In the genomic region with DNA sequence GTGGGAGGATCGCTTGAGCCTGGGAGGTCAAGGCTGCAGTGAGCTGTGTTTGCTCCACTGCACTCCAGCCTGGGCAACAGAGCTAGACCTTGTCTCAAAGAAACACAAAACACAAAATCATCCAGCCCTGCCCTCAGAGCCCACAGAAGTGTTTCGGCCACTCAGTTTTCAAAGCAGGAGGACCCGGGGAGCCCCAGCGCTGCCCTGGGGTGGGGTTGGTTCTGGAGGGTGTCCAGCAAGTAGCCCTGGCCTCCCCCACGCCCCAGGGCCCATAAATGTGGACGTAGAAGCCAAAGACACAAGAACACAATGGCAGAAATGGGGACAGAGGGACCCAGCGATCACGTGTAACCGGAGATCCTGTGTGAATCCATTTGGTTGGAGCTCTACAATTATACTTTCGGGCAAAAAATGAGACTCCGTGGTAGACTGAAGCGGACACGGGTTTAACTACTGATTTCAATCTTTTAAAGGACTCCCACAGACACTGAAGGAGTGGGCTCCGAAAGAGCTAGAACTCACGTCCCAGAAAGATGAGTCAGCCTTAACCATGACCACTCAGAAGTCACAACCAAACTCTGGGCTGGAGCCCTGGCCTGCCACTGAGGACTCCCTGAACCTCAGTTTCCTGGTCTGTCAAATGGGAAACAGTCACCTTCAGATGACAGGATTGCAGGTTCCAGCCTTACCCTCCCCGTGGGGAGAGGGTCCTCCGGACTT, we compare ENCODE assay signal across 10 cellular contexts. TPM values are rescaled to one million over a fixed set of nuclear protein-coding genes. Genes with fewer than 3 reads are reported as not detected.
DNase-seq lines count a peak whose midpoint lies in the region; ATAC-seq, FAIRE-seq and TF ChIP-seq lines count a peak whose summit lies in the region.
"Had no signal": no experiment of that assay in that cellular context is flagged by ENCODE, and none has a peak within 500 bp of the region (broad histone marks: within the 10 kb centered on the region; RNA-seq: fewer than 3 reads in every experiment).

No MANE protein-coding gene starts in this region.

- H3K4me3 ChIP-seq in DOHH2 (ENCODE audit: low read length) (peak overlapping the region; percentile 39; the same call in 1 of the 2 replicates), mucosa of descending colon (no peak overlapping the region), stomach (no peak overlapping the region)
- H3K4me3 ChIP-seq: esophagus muscularis mucosa had no signal

- TF ChIP-seq CTCF in DOHH2 (IDR thresholded peaks at IDR 0.05; ENCODE audit: low read depth, low read length, poor library complexity, severe bottlenecking) (no peak), mucosa of descending colon (IDR thresholded peaks at IDR 0.05) (no peak), stomach (IDR thresholded peaks at IDR 0.05) (no peak)

- peak overlapping the region; percentile 63 for H3K4me2 ChIP-seq in DOHH2 (ENCODE audit: low read length)

- H3K27me3 ChIP-seq in DOHH2 (ENCODE audit: control insufficient read depth, low read length) (no peaks in the 10 kb centered on the region), stomach (peaks cover 0 to 66% (median 7%) of the 10 kb centered on the region in 3 donors)

- no peaks in the 10 kb centered on the region for H3K9me3 Mint-ChIP-seq in activated T-helper 2 cell treated with anti-CD3 and anti-CD28 coated beads, Interferon-gamma antibody, Interleukin-2, Interleukin-4, amounts not matched to agents 10 μg/mL and 5 μg/mL and 100 μg/mL, durations not matched to agents 14 hours and 24 hours and 36 hours

- no peaks in the 10 kb centered on the region for H3K9me3 ChIP-seq in DOHH2 (ENCODE audit: control insufficient read depth, insufficient read depth, low read length)
- no peaks in the 10 kb centered on the region for H3K9me3 ChIP-seq in mucosa of descending colon
- H3K9me3 ChIP-seq in stomach = no peaks in the 10 kb centered on the region
- H3K9me3 ChIP-seq: esophagus muscularis mucosa had no signal

- WGBS in stomach, 5 donors = 52 to 63% (median 58%) methylated on average over 17 of the region's 17 CpGs

- peak overlapping the region; percentile 73 for H3K27ac Mint-ChIP-seq in activated T-helper 2 cell treated with anti-CD3 and anti-CD28 coated beads, Interferon-gamma antibody, Interleukin-2, Interleukin-4, amounts not matched to agents 10 μg/mL and 5 μg/mL and 100 μg/mL, durations not matched to agents 14 hours and 24 hours and 36 hours

- peaks cover 12% of the 10 kb centered on the region for H3F3A ChIP-seq in DOHH2 (ENCODE audit: control insufficient read depth, insufficient read depth)

- FAIRE-seq in HTR-8/SVneo (lab: Jason Lieb, UNC) = no peak

- no peak for TF ChIP-seq POLR2A in stomach (IDR thresholded peaks at IDR 0.05)

- DNase-seq in HTR-8/SVneo (ENCODE audit: insufficient read length, low spot score) = peak; percentile 29
- DNase-seq in activated T-helper 2 cell treated with anti-CD3 and anti-CD28 coated beads, Interferon-gamma antibody, Interleukin-2, Interleukin-4, amounts not matched to agents 10 μg/mL and 5 μg/mL and 100 μg/mL, durations not matched to agents 14 hours and 24 hours and 36 hours (ENCODE audit: low spot score) = no peak
- DNase-seq in mucosa of descending colon = no peak
- no peak for DNase-seq in SIG-M5 treated with dmso at 0.1 percent for 504 hours (lab: John Stamatoyannopoulos, UW; ENCODE audit: unreplicated experiment)
- DNase-seq in stomach = no peak
- no peak for DNase-seq in left lobe of liver (ENCODE audit: low spot score)
- no peak for DNase-seq in mucosa of gallbladder (ENCODE audit: low spot score)
- DNase-seq: stimulated activated CD4-positive, alpha-beta T cell treated with anti-CD3 and anti-CD28 coated beads, Interleukin-4, amount 100 ng/mL, for 1 hour had no signal

- no peaks in the 10 kb centered on the region for H3K27me3 Mint-ChIP-seq in activated T-helper 2 cell treated with anti-CD3 and anti-CD28 coated beads, Interferon-gamma antibody, Interleukin-2, Interleukin-4, amounts not matched to agents 10 μg/mL and 5 μg/mL and 100 μg/mL, durations not matched to agents 14 hours and 24 hours and 36 hours (ENCODE audit: low read depth)

- TF ChIP-seq EP300 in stomach (IDR thresholded peaks at IDR 0.05) = no peak

- intact Hi-C loops in activated T-helper 2 cell treated with anti-CD3 and anti-CD28 coated beads, Interferon-gamma antibody, Interleukin-2, Interleukin-4, amounts not matched to agents 10 μg/mL and 5 μg/mL and 100 μg/mL, durations not matched to agents 14 hours and 24 hours and 36 hours (cut with micrococcal nuclease) = loop anchor here (1.0 kb wide), 1 partner anchor 10 kb away; no protein-coding TSS in a partner anchor
- intact Hi-C loops in mucosa of descending colon (cut with DNase I, micrococcal nuclease) = no loop called here
- intact Hi-C loops in stomach (cut with DNase I; ENCODE audit: low total_unique reads) = no loop called here

- H3K27ac ChIP-seq in DOHH2 (ENCODE audit: low read depth, low read length) (no peak overlapping the region), stomach (no peak overlapping the region)
- H3K27ac ChIP-seq: esophagus muscularis mucosa had no signal

- H3K4me1 Mint-ChIP-seq in activated T-helper 2 cell treated with anti-CD3 and anti-CD28 coated beads, Interferon-gamma antibody, Interleukin-2, Interleukin-4, amounts not matched to agents 10 μg/mL and 5 μg/mL and 100 μg/mL, durations not matched to agents 14 hours and 24 hours and 36 hours (ENCODE audit: low read depth) = peaks cover 63% of the 10 kb centered on the region

- H3K4me1 ChIP-seq in DOHH2 (ENCODE audit: control insufficient read depth, low read length) (peaks cover 78% of the 10 kb centered on the region), mucosa of descending colon (ENCODE audit: low read depth) (no peaks in the 10 kb centered on the region), stomach (peaks cover 0 to 25% (median 0%) of the 10 kb centered on the region in 4 donors)

- H3K79me2 ChIP-seq in DOHH2 (ENCODE audit: control insufficient read depth, low read length) = no peaks in the 10 kb centered on the region

- H3K36me3 Mint-ChIP-seq in activated T-helper 2 cell treated with anti-CD3 and anti-CD28 coated beads, Interferon-gamma antibody, Interleukin-2, Interleukin-4, amounts not matched to agents 10 μg/mL and 5 μg/mL and 100 μg/mL, durations not matched to agents 14 hours and 24 hours and 36 hours (ENCODE audit: low read depth) = no peaks in the 10 kb centered on the region

- peak overlapping the region; percentile 23 for H3K4me3 Mint-ChIP-seq in activated T-helper 2 cell treated with anti-CD3 and anti-CD28 coated beads, Interferon-gamma antibody, Interleukin-2, Interleukin-4, amounts not matched to agents 10 μg/mL and 5 μg/mL and 100 μg/mL, durations not matched to agents 14 hours and 24 hours and 36 hours (ENCODE audit: low read depth)

- H3K36me3 ChIP-seq in DOHH2 (ENCODE audit: control insufficient read depth, low read length) (no peaks in the 10 kb centered on the region), mucosa of descending colon (ENCODE audit: low read depth) (no peaks in the 10 kb centered on the region), stomach (no peaks in the 10 kb centered on the region)
- H3K36me3 ChIP-seq: esophagus muscularis mucosa had no signal

- no peaks in the 10 kb centered on the region for H4K20me1 ChIP-seq in DOHH2 (ENCODE audit: control insufficient read depth, insufficient read depth, low read depth, low read length)

- H3K9me2 ChIP-seq in DOHH2 (replicated peaks; ENCODE audit: control insufficient read depth, low read length) = no peaks in the 10 kb centered on the region

- ATAC-seq in mucosa of descending colon (peak; percentile 27), left lobe of liver (no peak)

RNA-seq across cellular contexts. Expression of gene CYTH4, which starts 9.0 kb away (rescaled TPM):
- total RNA-seq in activated T-helper 2 cell treated with anti-CD3 and anti-CD28 coated beads, Interferon-gamma antibody, Interleukin-2, Interleukin-4, amounts not matched to agents 10 μg/mL and 5 μg/mL and 100 μg/mL, durations not matched to agents 14 hours and 24 hours and 36 hours = 45.9 and 49.8 TPM in 2 replicates
- total RNA-seq in mucosa of descending colon = 10 to 100 TPM in 2 of 3 donors, 1 to 10 TPM in 1; 8.7 to 13.3 (median 11.6) TPM
- 10 to 100 TPM in 2 of 5 donors, 1 to 10 TPM in 2, not detected in 1; 4.2 to 77.0 (median 12.5) TPM for total RNA-seq in stomach
- polyA plus RNA-seq in stomach = 1 to 10 TPM; 1.9 to 6.0 (median 5.0) TPM
- total RNA-seq in left lobe of liver = 5.2 TPM
- 24.1 TPM for total RNA-seq in mucosa of gallbladder

RNA-seq across cellular contexts. Expression of gene RAC2, which starts 29.2 kb away (rescaled TPM):
- total RNA-seq in activated T-helper 2 cell treated with anti-CD3 and anti-CD28 coated beads, Interferon-gamma antibody, Interleukin-2, Interleukin-4, amounts not matched to agents 10 μg/mL and 5 μg/mL and 100 μg/mL, durations not matched to agents 14 hours and 24 hours and 36 hours = 499 and 506 TPM in 2 replicates
- total RNA-seq in mucosa of descending colon (10 to 100 TPM; 15.3 to 26.8 (median 16.4) TPM), stomach (10 to 100 TPM in 3 of 5 donors, 1 to 10 TPM in 2; 1.8 to 50.4 (median 14.2) TPM), left lobe of liver (4.5 TPM), mucosa of gallbladder (46.4 TPM)
- polyA plus RNA-seq in stomach = 10 to 100 TPM; 17.6 to 23.8 (median 22.8) TPM
